In genomic region chr9:132670359-132670815, GRCh38 we compare ENCODE assay signal across 8 cellular contexts. TPM values are rescaled to one million over a fixed set of nuclear protein-coding genes. Genes with fewer than 3 reads are reported as not detected.
DNase-seq lines count a peak whose midpoint lies in the region; ATAC-seq and TF ChIP-seq lines count a peak whose summit lies in the region.

Gene GTF3C4, plus strand, starts transcription at chr9:132670464. Its CDS starts 135 bp downstream, at chr9:132670599.

- H2AFZ ChIP-seq in PC-3 (ENCODE audit: low read length): peak within 1 kb of the TSS; percentile 93

- peak within 1 kb of the TSS; percentile 92 for H3K27ac Mint-ChIP-seq in CD4-positive, alpha-beta T cell
- peak within 1 kb of the TSS; percentile 76 for H3K27ac Mint-ChIP-seq in activated T-helper 17 cell treated with anti-CD3 and anti-CD28 coated beads, Interleukin-2, amount 50 U/mL, for 72 hours
- peak within 1 kb of the TSS; percentile 98 for H3K27ac Mint-ChIP-seq in nephron progenitor cell
- H3K27ac Mint-ChIP-seq in stimulated activated naive CD8-positive, alpha-beta T cell treated with anti-CD3 and anti-CD28 coated beads, Interleukin-15, amount 100 ng/mL, for 72 hours: peak within 1 kb of the TSS; percentile 97 to 98

- H3K4me3 Mint-ChIP-seq in CD4-positive, alpha-beta T cell: peak within 1 kb of the TSS; percentile 98
- peak within 1 kb of the TSS; percentile 72 for H3K4me3 Mint-ChIP-seq in activated T-helper 17 cell treated with anti-CD3 and anti-CD28 coated beads, Interleukin-2, amount 50 U/mL, for 72 hours
- H3K4me3 Mint-ChIP-seq in nephron progenitor cell: peak within 1 kb of the TSS; percentile 94
- H3K4me3 Mint-ChIP-seq in stimulated activated naive CD8-positive, alpha-beta T cell treated with anti-CD3 and anti-CD28 coated beads, Interleukin-15, amount 100 ng/mL, for 72 hours: peak within 1 kb of the TSS; percentile 93 to 97

- peak within 1 kb of the TSS; percentile 91 for H3K4me3 ChIP-seq in PC-3 (ENCODE audit: low read length)
- peak within 1 kb of the TSS; percentile 98 for H3K4me3 ChIP-seq in fibroblast of pulmonary artery (replicated peaks; ENCODE audit: low read depth, low read length)

- H3K27ac ChIP-seq in CD4-positive, alpha-beta T cell (ENCODE audit: low read depth, low read length): peak within 1 kb of the TSS; percentile 97
- peak within 1 kb of the TSS; percentile 93 for H3K27ac ChIP-seq in PC-3 (ENCODE audit: low read length)

- CTCF ChIA-PET in CD4-positive, alpha-beta T cell (lab: Charles Lee): interaction anchor here (1.0 kb wide), 1 partner anchor 9 kb away, joined by 3 read pairs; no protein-coding TSS in a partner anchor
- CTCF ChIA-PET in PC-3 (lab: Charles Lee): interaction anchor here (0.5 kb wide), 1 partner anchor 260 kb away, joined by 4 read pairs; the partner anchor contains the start of gene CFAP77

- H3K4me1 ChIP-seq in PC-3 (ENCODE audit: insufficient read depth, low read length): peaks cover 29% of the 10 kb centered on the region

- intact Hi-C loops in CD4-positive, alpha-beta T cell (cut with DNase I, micrococcal nuclease): loop anchor here (1.0 to 10.0 kb wide), 7 partner anchors 102 to 1546 kb away; partner anchors contain the start of genes AK8 (in 1 of the 2), CFAP77 (in 1 of the 2), MED27 (in 1 of the 2) and NUP214 (in 1 of the 2)
- intact Hi-C loops in PC-3 (cut with micrococcal nuclease): loop anchor here (10.0 kb wide), 1 partner anchor 46 kb away; no protein-coding TSS in a partner anchor

- DNase-seq in CD4-positive, alpha-beta T cell: peak; percentile 78 to 89 (median 83)
- DNase-seq in HK-2 (ENCODE audit: unreplicated experiment) (peak; percentile 81), PC-3 (peak; percentile 61), fibroblast of pulmonary artery (ENCODE audit: low read depth) (peak; percentile 77), nephron progenitor cell (peak; percentile 90)
- DNase-seq in stimulated activated naive CD8-positive, alpha-beta T cell treated with anti-CD3 and anti-CD28 coated beads, Interleukin-15, amount 100 ng/mL, for 72 hours: peak; percentile 86 to 89

- peak within 1 kb of the TSS; percentile 99 for H3K9ac ChIP-seq in PC-3 (ENCODE audit: low read length)

- no peaks in the 10 kb centered on the region for H3K9me2 ChIP-seq in PC-3 (replicated peaks; ENCODE audit: low read length)

- no peaks in the 10 kb centered on the region for H3K9me3 ChIP-seq in CD4-positive, alpha-beta T cell (ENCODE audit: control insufficient read depth, low read length)
- H3K9me3 ChIP-seq in PC-3 (ENCODE audit: low read length): no peaks in the 10 kb centered on the region

- BruUV-seq in PC-3 (replicated peaks; lab: Mats Ljungman, UMichigan): no TSS peak

- H3K36me3 ChIP-seq in PC-3 (ENCODE audit: low read depth, low read length): no peaks in the 10 kb centered on the region; the same call in 1 of the 2 replicates

- peak; percentile 19 for ATAC-seq in CD4-positive, alpha-beta T cell (ENCODE audit: poor library complexity)
- ATAC-seq in GM19455 (IDR thresholded peaks at IDR 0.05; ENCODE audit: unreplicated experiment): peak; percentile 60
- peak; percentile 5 for ATAC-seq in PC-3
- peak; percentile 57 for ATAC-seq in activated T-helper 17 cell treated with anti-CD3 and anti-CD28 coated beads, Interleukin-2, amount 50 U/mL, for 72 hours (replicated peaks)
- peak; percentile 79 for ATAC-seq in stimulated activated naive CD8-positive, alpha-beta T cell treated with anti-CD3 and anti-CD28 coated beads, Interleukin-15, amount 100 ng/mL, for 72 hours

- H3K9me3 Mint-ChIP-seq in CD4-positive, alpha-beta T cell: no peaks in the 10 kb centered on the region
- no peaks in the 10 kb centered on the region for H3K9me3 Mint-ChIP-seq in activated T-helper 17 cell treated with anti-CD3 and anti-CD28 coated beads, Interleukin-2, amount 50 U/mL, for 72 hours
- peaks cover 13% of the 10 kb centered on the region for H3K9me3 Mint-ChIP-seq in nephron progenitor cell
- no peaks in the 10 kb centered on the region for H3K9me3 Mint-ChIP-seq in stimulated activated naive CD8-positive, alpha-beta T cell treated with anti-CD3 and anti-CD28 coated beads, Interleukin-15, amount 100 ng/mL, for 72 hours

- no peaks in the 10 kb centered on the region for H3K27me3 Mint-ChIP-seq in CD4-positive, alpha-beta T cell
- H3K27me3 Mint-ChIP-seq in activated T-helper 17 cell treated with anti-CD3 and anti-CD28 coated beads, Interleukin-2, amount 50 U/mL, for 72 hours: no peaks in the 10 kb centered on the region
- H3K27me3 Mint-ChIP-seq in nephron progenitor cell (ENCODE audit: low read depth, poor library complexity): no peaks in the 10 kb centered on the region
- H3K27me3 Mint-ChIP-seq in stimulated activated naive CD8-positive, alpha-beta T cell treated with anti-CD3 and anti-CD28 coated beads, Interleukin-15, amount 100 ng/mL, for 72 hours: no peaks in the 10 kb centered on the region

- H3K27me3 ChIP-seq in CD4-positive, alpha-beta T cell (ENCODE audit: control insufficient read depth, insufficient read depth, low read length): no peaks in the 10 kb centered on the region
- no peaks in the 10 kb centered on the region for H3K27me3 ChIP-seq in PC-3 (ENCODE audit: low read length)

- peak within 1 kb of the TSS; percentile 91 for H3K4me2 ChIP-seq in PC-3 (ENCODE audit: low read length)

- peaks cover 38% of the 10 kb centered on the region for H4K20me1 ChIP-seq in PC-3 (ENCODE audit: low read length)

- TF ChIP-seq CTCF in CD4-positive, alpha-beta T cell (IDR thresholded peaks at IDR 0.05): no peak
- TF ChIP-seq CTCF in PC-3 (conservative IDR thresholded peaks at IDR 0.05; ENCODE audit: low read depth, low read length) (no peak), fibroblast of pulmonary artery (IDR thresholded peaks at IDR 0.05; ENCODE audit: low read length, missing control alignments) (no peak), nephron progenitor cell (IDR thresholded peaks at IDR 0.05) (no peak)

- POLR2A ChIA-PET in CD4-positive, alpha-beta T cell (lab: Charles Lee): interaction anchor here (0.6 to 2.7 kb wide), 15 partner anchors 9 to 1356 kb away, joined by 3 to 21 read pairs (median 4); partner anchors contain the start of genes GTF3C5, MED27, SETX and TSC1
- POLR2A ChIA-PET in PC-3 (lab: Charles Lee; ENCODE audit: unreplicated experiment): no interaction called here

- peaks cover 58% of the 10 kb centered on the region for H3K4me1 Mint-ChIP-seq in CD4-positive, alpha-beta T cell (ENCODE audit: low read depth)
- peaks cover 32% of the 10 kb centered on the region for H3K4me1 Mint-ChIP-seq in activated T-helper 17 cell treated with anti-CD3 and anti-CD28 coated beads, Interleukin-2, amount 50 U/mL, for 72 hours
- H3K4me1 Mint-ChIP-seq in nephron progenitor cell: peaks cover 39% of the 10 kb centered on the region
- peaks cover 54% of the 10 kb centered on the region for H3K4me1 Mint-ChIP-seq in stimulated activated naive CD8-positive, alpha-beta T cell treated with anti-CD3 and anti-CD28 coated beads, Interleukin-15, amount 100 ng/mL, for 72 hours

- peaks cover 100% of the 10 kb centered on the region for H3K79me2 ChIP-seq in PC-3 (ENCODE audit: low read length)

- H3K36me3 Mint-ChIP-seq in CD4-positive, alpha-beta T cell (ENCODE audit: low read depth): peaks cover 8% of the 10 kb centered on the region
- peaks cover 43% of the 10 kb centered on the region for H3K36me3 Mint-ChIP-seq in activated T-helper 17 cell treated with anti-CD3 and anti-CD28 coated beads, Interleukin-2, amount 50 U/mL, for 72 hours (ENCODE audit: low read depth)
- peaks cover 49% of the 10 kb centered on the region for H3K36me3 Mint-ChIP-seq in nephron progenitor cell (ENCODE audit: low read depth)

- peaks cover 6% of the 10 kb centered on the region for H3F3A ChIP-seq in PC-3 (ENCODE audit: low read length, unreplicated experiment)

RNA-seq across cellular contexts. Expression of gene GTF3C4, which starts in this region (rescaled TPM):
- 1 to 10 TPM; 9.3 to 9.6 TPM for total RNA-seq in CD4-positive, alpha-beta T cell
- 9.8 and 11.9 TPM in 2 replicates for total RNA-seq in PC-3 (2014; rRNA removed)
- 10 to 100 TPM; 13.0 to 19.1 TPM for total RNA-seq in activated T-helper 17 cell treated with anti-CD3 and anti-CD28 coated beads, Interleukin-2, amount 50 U/mL, for 72 hours

Comparison
In these comparisons a context has a peak if more than half of its experiments do, and no peak if none do; other contexts are left out.
1. Peak in every context shown above with its lines: DNase-seq, ATAC-seq, H3K4me3 ChIP-seq and H3K27ac ChIP-seq.
2. ATAC-seq: peak in every context shown above with its lines; median percentile 79 in stimulated activated naive CD8-positive, alpha-beta T cell treated with anti-CD3 and anti-CD28 coated beads, Interleukin-15, amount 100 ng/mL, for 72 hours; 60 in GM19455; 57 in activated T-helper 17 cell treated with anti-CD3 and anti-CD28 coated beads, Interleukin-2, amount 50 U/mL, for 72 hours; 19 in CD4-positive, alpha-beta T cell; 5 in PC-3.